In the genomic region with DNA sequence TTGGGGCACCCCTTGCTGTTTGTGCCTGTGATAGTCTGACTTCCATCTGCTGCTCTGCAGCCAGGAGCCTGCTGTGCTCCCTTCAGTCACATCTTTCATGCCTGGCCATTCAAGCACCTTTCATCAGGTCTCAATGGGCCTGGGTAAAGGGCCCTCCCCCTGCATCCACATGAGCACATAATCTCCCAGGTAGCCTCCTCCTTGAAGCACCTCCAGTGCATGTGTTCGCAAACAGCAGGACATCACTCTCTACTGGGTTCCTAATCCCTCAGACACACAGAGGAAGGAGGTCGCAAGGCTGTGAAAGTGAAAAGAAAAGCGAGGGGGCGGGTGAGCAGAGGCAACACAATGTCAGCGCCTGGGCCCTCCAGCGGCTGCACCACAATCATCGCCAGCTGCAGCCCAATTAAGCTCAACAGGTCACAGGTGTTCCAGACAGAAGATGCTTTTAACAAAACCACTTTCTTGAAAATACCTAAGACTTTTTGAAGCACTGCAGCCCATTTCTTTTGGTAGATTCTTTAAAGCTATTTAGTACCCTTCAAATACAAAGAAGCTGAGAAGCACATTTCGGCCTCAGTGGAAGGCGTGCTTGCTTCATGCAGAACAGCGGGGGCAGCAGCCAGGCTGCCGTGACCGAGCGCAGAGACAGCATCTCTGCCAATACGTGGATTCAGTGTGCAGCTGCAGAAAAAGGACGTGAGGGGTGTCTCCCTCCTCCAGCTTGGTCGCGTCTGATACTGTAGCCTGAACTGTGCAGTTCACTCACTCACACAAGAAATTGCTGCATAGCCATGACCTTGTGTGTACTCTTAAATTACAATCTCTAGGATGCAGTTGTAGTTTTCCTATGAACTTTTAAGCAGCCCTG, we compare ENCODE assay signal across 8 cellular contexts.
A peak's percentile ranks its signal among the peaks of the same experiment; 100 is the strongest.
DNase-seq lines count a peak whose midpoint lies in the region; ATAC-seq lines count a peak whose summit lies in the region.

No MANE protein-coding gene starts in this region.

- ATAC-seq in GM21526 (IDR thresholded peaks at IDR 0.05; ENCODE audit: low FRiP score, unreplicated experiment) (peak; percentile 80), left cardiac atrium (peak; percentile 63 to 80), HG03571 (IDR thresholded peaks at IDR 0.05; ENCODE audit: unreplicated experiment) (no peak)

- intact Hi-C loops in left cardiac atrium (cut with DNase I) = no loop called here

- peak; percentile 85 for DNase-seq in DMS79 (lab: John Stamatoyannopoulos, UW)
- DNase-seq in NCI-H2107 treated with DMSO at 0.1 percent for 48 hours (lab: John Stamatoyannopoulos, UW; ENCODE audit: unreplicated experiment) = peak; percentile 88
- no peak for DNase-seq in left cardiac atrium
- DNase-seq in stimulated activated CD4-positive, alpha-beta T cell treated with anti-CD3 and anti-CD28 coated beads, Interleukin-1b, Interleukin-23, amount 100 ng/mL, for 48 hours = no peak
- no peak for DNase-seq in NOMO-1 treated with DMSO at 0.1 percent for 48 hours (lab: John Stamatoyannopoulos, UW; ENCODE audit: unreplicated experiment)
- DNase-seq in stimulated activated CD4-positive, alpha-beta T cell treated with anti-CD3 and anti-CD28 coated beads, Interleukin-4, amount 100 ng/mL, for 4 hours = no peak

Comparison
In these comparisons a context has a peak if more than half of its experiments do, and no peak if none do; other contexts are left out.
1. DNase-seq: peak in DMS79 (single experiment) and NCI-H2107 treated with DMSO at 0.1 percent for 48 hours (single experiment); none in left cardiac atrium (single experiment), stimulated activated CD4-positive, alpha-beta T cell treated with anti-CD3 and anti-CD28 coated beads, Interleukin-1b, Interleukin-23, amount 100 ng/mL, for 48 hours (single experiment), NOMO-1 treated with DMSO at 0.1 percent for 48 hours (single experiment) and stimulated activated CD4-positive, alpha-beta T cell treated with anti-CD3 and anti-CD28 coated beads, Interleukin-4, amount 100 ng/mL, for 4 hours (0 of 2).